ENCODE assay signal across 9 cellular contexts in genomic region chr1:148761360-148761759, GRCh38. TPM values are rescaled to one million over a fixed set of nuclear protein-coding genes. Genes with fewer than 3 reads are reported as not detected.
A peak's percentile ranks its signal among the peaks of the same experiment; 100 is the strongest.
DNase-seq lines count a peak whose midpoint lies in the region; ATAC-seq, FAIRE-seq and TF ChIP-seq lines count a peak whose summit lies in the region.
"Not testable (repeated sequence)": the region's sequence is repeated elsewhere in the genome, so short reads cannot be mapped to it uniquely, and the experiment has no call there.
"Had no signal": no experiment of that assay in that cellular context is flagged by ENCODE, and none has a peak within 500 bp of the region (broad histone marks: within the 10 kb centered on the region; RNA-seq: fewer than 3 reads in every experiment).

No MANE protein-coding gene starts in this region.

- intact Hi-C loops in left cardiac atrium (cut with DNase I); left lung (cut with DNase I); sciatic nerve (cut with DNase I): not testable (repeated sequence)

- H4K91ac ChIP-seq in H1 (replicated peaks; ENCODE audit: insufficient read length, low read length), result not testable (repeated sequence)

- H3K36me3 Mint-ChIP-seq in GM23338 (ENCODE audit: low read depth), result not testable (repeated sequence)

- not testable (repeated sequence) for H3K9me2 ChIP-seq in GM23338 (ENCODE audit: insufficient read depth)

- not testable (repeated sequence) for H3K27ac ChIP-seq in GM23338 (ENCODE audit: low read depth); H1 (ENCODE audit: low read depth, low read length); left lung

- H4K5ac ChIP-seq in H1 (ENCODE audit: insufficient read length, low read depth, low read length), result not testable (repeated sequence)

- H3K9ac ChIP-seq in H1 (replicated peaks in 1 of 4; ENCODE audit: extremely low read depth in 1 of 4, low read depth in 3 of 4, low read length in 3 of 4), result not testable (repeated sequence)

- FAIRE-seq in A204.1 (lab: Jason Lieb, UNC), result peak; percentile 98
- FAIRE-seq in H1 (lab: Jason Lieb, UNC), result peak; percentile 62

- DNase-seq in GM23338 (ENCODE audit: low spot score); H1 (ENCODE audit: low read depth in 1 of 2, low spot score in 2 of 2); left cardiac atrium; left lung; sciatic nerve (ENCODE audit: low spot score): not testable (repeated sequence)

- not testable (repeated sequence) for TF ChIP-seq EP300 in H1 (IDR thresholded peaks at IDR 0.05; ENCODE audit: borderline replicate concordance in 1 of 2, low read depth in 2 of 2, low read length in 2 of 2)

- not testable (repeated sequence) for TF ChIP-seq RAD21 in H1 (IDR thresholded peaks at IDR 0.05 in 1 of 2, conservative IDR thresholded peaks at IDR 0.05 in 1 of 2; ENCODE audit: low read depth in 2 of 2, low read length in 2 of 2)

- not testable (repeated sequence) for H3K27ac Mint-ChIP-seq in GM23338

- not testable (repeated sequence) for H2BK12ac ChIP-seq in H1 (ENCODE audit: low read depth, low read length)

- peak; percentile 28; the same call in 1 of the 3 replicates for ATAC-seq in GM23338
- ATAC-seq in SK-N-SH treated with all-trans-retinoic acid at 6 μM for 48 hours, result peak; percentile 52; the same call in 2 of the 3 replicates
- ATAC-seq in left cardiac atrium, result peak; percentile 12 to 53
- peak; percentile 62 for ATAC-seq in left lung
- peak; percentile 67 for ATAC-seq in sciatic nerve

- not testable (repeated sequence) for H3K27me3 ChIP-seq in GM23338 (ENCODE audit: insufficient read depth); H1 (replicated peaks in 1 of 4; ENCODE audit: control insufficient read depth in 3 of 4, extremely low read depth in 1 of 4, insufficient read depth in 3 of 4, low read length in 3 of 4); left lung

- H3K23me2 ChIP-seq in H1 (ENCODE audit: low read depth, low read length), result not testable (repeated sequence)

- not testable (repeated sequence) for H2BK120ac ChIP-seq in H1 (replicated peaks; ENCODE audit: low read depth, low read length)

- H3K36me3 ChIP-seq in GM23338 (ENCODE audit: insufficient read depth); H1 (ENCODE audit: control insufficient read depth in 2 of 4, insufficient read depth in 4 of 4, low read length in 3 of 4); left lung: not testable (repeated sequence)

- H3K56ac ChIP-seq in H1 (replicated peaks; ENCODE audit: insufficient read length, low read depth, low read length), result not testable (repeated sequence)

- H3K9me3 ChIP-seq in H1 (ENCODE audit: insufficient read depth in 2 of 2, low read depth in 1 of 2, low read length in 1 of 2); left lung: not testable (repeated sequence)

- not testable (repeated sequence) for H3K23ac ChIP-seq in H1 (ENCODE audit: insufficient read length)

- H3K4me1 ChIP-seq in GM23338 (ENCODE audit: insufficient read depth); H1 (replicated peaks in 1 of 4; ENCODE audit: control insufficient read depth in 3 of 4, insufficient read depth in 4 of 4, low read length in 3 of 4); left lung: not testable (repeated sequence)

- not testable (repeated sequence) for H3K79me1 ChIP-seq in H1 (ENCODE audit: low read depth, low read length)

- not testable (repeated sequence) for H3K4me3 ChIP-seq in GM23338; H1 (ENCODE audit: extremely low read depth in 1 of 4, insufficient read depth in 2 of 4, low read depth in 3 of 4, low read length in 4 of 4); left lung

- TF ChIP-seq CTCF in GM23338 (conservative IDR thresholded peaks at IDR 0.05; ENCODE audit: low read depth in 2 of 2); H1 (IDR thresholded peaks at IDR 0.05; ENCODE audit: control extremely low read depth in 1 of 3, insufficient read depth in 1 of 3, low read depth in 1 of 3, low read length in 3 of 3); left lung (IDR thresholded peaks at IDR 0.05): not testable (repeated sequence)

- H2BK15ac ChIP-seq in H1 (ENCODE audit: low read length), result not testable (repeated sequence)

- H3K9me3 Mint-ChIP-seq in GM23338, result not testable (repeated sequence)

- H2BK5ac ChIP-seq in H1 (ENCODE audit: low read depth, low read length), result not testable (repeated sequence)

- H2BK20ac ChIP-seq in H1 (ENCODE audit: low read length), result not testable (repeated sequence)

- not testable (repeated sequence) for H4K8ac ChIP-seq in H1 (ENCODE audit: extremely low read depth, insufficient read depth, low read length)

- not testable (repeated sequence) for H3K27me3 Mint-ChIP-seq in GM23338 (ENCODE audit: insufficient read depth, low read depth, poor library complexity)

- POLR2A ChIA-PET in H1 (lab: Charles Lee; ENCODE audit: partially characterized antibody), result not testable (repeated sequence)

- CTCF ChIA-PET in H1 (lab: Charles Lee; ENCODE audit: partially characterized antibody), result not testable (repeated sequence)

- not testable (repeated sequence) for H2AK5ac ChIP-seq in H1 (ENCODE audit: low read depth, low read length)

- not testable (repeated sequence) for H3K4me2 ChIP-seq in GM23338; H1 (ENCODE audit: insufficient read depth in 1 of 2, low read depth in 2 of 2, low read length in 2 of 2)

- not testable (repeated sequence) for H4K20me1 ChIP-seq in GM23338 (replicated peaks; ENCODE audit: insufficient read depth); H1 (replicated peaks in 1 of 2; ENCODE audit: control insufficient read depth in 1 of 2, insufficient read depth in 2 of 2, low read length in 2 of 2)

- H2AFZ ChIP-seq in GM23338; H1 (ENCODE audit: low read length): not testable (repeated sequence)

- H3K4ac ChIP-seq in H1 (replicated peaks; ENCODE audit: insufficient read length, low read depth, low read length), result not testable (repeated sequence)

- not testable (repeated sequence) for TF ChIP-seq POLR2A in H1 (IDR thresholded peaks at IDR 0.05; ENCODE audit: control extremely low read depth in 1 of 2, low read depth in 2 of 2, low read length in 2 of 2)

- not testable (repeated sequence) for H3K18ac ChIP-seq in H1 (ENCODE audit: extremely low read depth, low read length)

- H3K4me3 Mint-ChIP-seq in GM23338, result not testable (repeated sequence)

- not testable (repeated sequence) for H3K4me1 Mint-ChIP-seq in GM23338

- H3K79me2 ChIP-seq in GM23338 (replicated peaks; ENCODE audit: insufficient read depth); H1 (ENCODE audit: control insufficient read depth in 1 of 2, insufficient read depth in 2 of 2, low read length in 2 of 2): not testable (repeated sequence)

- not testable (repeated sequence) for H3F3A ChIP-seq in GM23338 (replicated peaks; ENCODE audit: low read depth)

- H3K14ac ChIP-seq in H1 (ENCODE audit: insufficient read length), result not testable (repeated sequence)

RNA-seq across cellular contexts. Expression of gene NUDT4B, which starts 12.8 kb away (rescaled TPM):
- 7.5 and 28.1 TPM in 2 replicates for total RNA-seq in GM23338 (2014; rRNA removed; shearing (Covaris generic))
- polyA plus RNA-seq in GM23338 (2016; fragmentation: Nextera tagmentation; extraction: Ambion mirVana) (not detected in 2 replicates), H1 (2011; rRNA removed) (9.2 and 11.0 TPM in 2 replicates)
- total RNA-seq in H1 (2021; fragmentation: NEBNext Ultra II Directional; extraction: Animal tissue kit (Norgen Biotek cat#: 25700)), result not detected in 2 replicates
- 16.5 TPM for polyA plus RNA-seq in H1 (2011; cell fraction: cytosol; rRNA removed)
- polyA plus RNA-seq in H1 (2011; cell fraction: nucleus; rRNA removed), result 4.7 TPM
- polyA plus RNA-seq in H1 (2012, experiment 1 of 2), result 0.68 to 3.8 TPM (median 1.5 TPM) in 4 replicates
- polyA plus RNA-seq in H1 (2012, experiment 2 of 2), result 7.8 TPM
- polyA plus RNA-seq in H1 (2013, experiment 1 of 2), result 8.4 TPM
- 6.8 TPM for polyA plus RNA-seq in H1 (2013, experiment 2 of 2)
- 10.0 and 10.9 TPM in 2 replicates for polyA minus RNA-seq in H1 (2011; rRNA and poly(A)+ RNA removed)
- 8.9 TPM for polyA minus RNA-seq in H1 (2011; cell fraction: cytosol; rRNA and poly(A)+ RNA removed)
- 1.5 TPM for polyA minus RNA-seq in H1 (2011; cell fraction: nucleus; rRNA and poly(A)+ RNA removed)
- total RNA-seq in left cardiac atrium (under 1 TPM in 1 of 2 donors, not detected in 1; 0.74 TPM), left lung (1 to 10 TPM in 1 of 2 donors, under 1 TPM in 1; 0.90 to 2.5 TPM), sciatic nerve (not detected)
- total RNA-seq: Caco-2, MCF 10A had no signal
